19 cellular contexts compared by ENCODE assay signal in the genomic region with DNA sequence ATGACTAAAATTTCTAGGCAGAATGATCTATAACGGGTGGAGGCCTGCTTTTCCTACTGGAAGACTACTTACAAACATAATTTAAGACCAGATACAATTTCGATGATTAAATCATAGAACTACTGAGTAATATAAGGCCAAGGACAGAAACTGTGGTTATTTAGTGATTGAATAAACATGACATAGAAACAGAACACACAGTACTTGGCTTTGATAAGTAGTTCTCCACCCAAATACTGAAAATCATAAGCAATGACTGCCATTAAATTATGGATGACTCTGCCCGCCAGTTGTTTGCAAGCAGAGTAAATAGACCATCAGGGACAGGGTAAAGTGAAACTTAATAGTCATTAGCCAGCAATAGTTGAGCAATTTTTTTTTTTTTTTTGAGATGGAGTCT. TPM values are rescaled to one million over a fixed set of nuclear protein-coding genes. Genes with fewer than 3 reads are reported as not detected.
DNase-seq lines count a peak whose midpoint lies in the region; ATAC-seq and TF ChIP-seq lines count a peak whose summit lies in the region.
"Had no signal": no experiment of that assay in that cellular context is flagged by ENCODE, and none has a peak within 500 bp of the region (broad histone marks: within the 10 kb centered on the region; RNA-seq: fewer than 3 reads in every experiment).

No MANE protein-coding gene starts in this region.

- H3K4me3 ChIP-seq in right atrium auricular region, result no peak overlapping the region
- H3K4me3 ChIP-seq in lung, result no peak overlapping the region
- H3K4me3 ChIP-seq in uterus, result no peak overlapping the region
- H3K4me3 ChIP-seq in effector memory CD4-positive, alpha-beta T cell (ENCODE audit: insufficient read depth, low read depth, low read length, poor library complexity, severe bottlenecking), result no peak overlapping the region
- H3K4me3 ChIP-seq: thoracic aorta had no signal

- no peaks in the 10 kb centered on the region for H3K27me3 Mint-ChIP-seq in mesothelial cell of epicardium (ENCODE audit: low read depth)
- H3K27me3 Mint-ChIP-seq: activated CD4-positive, alpha-beta T cell treated with anti-CD3 and anti-CD28 coated beads, Interleukin-2, amount 10 ng/mL, durations not matched to agents 24 days and 14 days; IgD-negative memory B cell; natural killer cell treated with Interleukin-12 subunit alpha and Interleukin-12 subunit beta and Interleukin-15 and Interleukin-18, amount 100 ng/mL, for 72 hours had no signal

- no peaks in the 10 kb centered on the region for H3K9me3 Mint-ChIP-seq in mesothelial cell of epicardium
- H3K9me3 Mint-ChIP-seq: activated CD4-positive, alpha-beta T cell treated with anti-CD3 and anti-CD28 coated beads, Interleukin-2, amount 10 ng/mL, durations not matched to agents 24 days and 14 days; activated T-helper 2 cell treated with anti-CD3 and anti-CD28 coated beads, Interferon-gamma antibody, Interleukin-2, Interleukin-4, amounts not matched to agents 10 μg/mL and 5 μg/mL and 100 μg/mL, durations not matched to agents 14 hours and 24 hours and 36 hours; IgD-negative memory B cell; natural killer cell treated with Interleukin-12 subunit alpha and Interleukin-12 subunit beta and Interleukin-15 and Interleukin-18, amount 100 ng/mL, for 72 hours had no signal

- no peak overlapping the region for H3K27ac Mint-ChIP-seq in mesothelial cell of epicardium
- H3K27ac Mint-ChIP-seq: activated CD4-positive, alpha-beta T cell treated with anti-CD3 and anti-CD28 coated beads, Interleukin-2, amount 10 ng/mL, durations not matched to agents 24 days and 14 days; activated T-helper 2 cell treated with anti-CD3 and anti-CD28 coated beads, Interferon-gamma antibody, Interleukin-2, Interleukin-4, amounts not matched to agents 10 μg/mL and 5 μg/mL and 100 μg/mL, durations not matched to agents 14 hours and 24 hours and 36 hours; IgD-negative memory B cell; natural killer cell treated with Interleukin-12 subunit alpha and Interleukin-12 subunit beta and Interleukin-15 and Interleukin-18, amount 100 ng/mL, for 72 hours had no signal

- H3K36me3 Mint-ChIP-seq in mesothelial cell of epicardium, result no peaks in the 10 kb centered on the region
- H3K36me3 Mint-ChIP-seq: IgD-negative memory B cell; natural killer cell treated with Interleukin-12 subunit alpha and Interleukin-12 subunit beta and Interleukin-15 and Interleukin-18, amount 100 ng/mL, for 72 hours had no signal

- no peak for TF ChIP-seq POLR2A in uterus (IDR thresholded peaks at IDR 0.05)

- H3K9me3 ChIP-seq in right atrium auricular region (no peaks in the 10 kb centered on the region), lung (ENCODE audit: control insufficient read depth in 2 of 2, insufficient read depth in 1 of 2, low read length in 1 of 2) (no peaks in the 10 kb centered on the region), uterus (no peaks in the 10 kb centered on the region)
- H3K9me3 ChIP-seq in effector memory CD4-positive, alpha-beta T cell (ENCODE audit: control insufficient read depth, low read length), result no peaks in the 10 kb centered on the region
- H3K9me3 ChIP-seq: thoracic aorta had no signal

- TF ChIP-seq CTCF in right atrium auricular region (IDR thresholded peaks at IDR 0.05) (no peak), lung (IDR thresholded peaks at IDR 0.05; ENCODE audit: control extremely low read depth, extremely low read depth) (no peak), uterus (IDR thresholded peaks at IDR 0.05) (no peak), mesothelial cell of epicardium (IDR thresholded peaks at IDR 0.05; ENCODE audit: unreplicated experiment) (no peak)

- no peak overlapping the region for H3K4me3 Mint-ChIP-seq in mesothelial cell of epicardium
- H3K4me3 Mint-ChIP-seq: activated CD4-positive, alpha-beta T cell treated with anti-CD3 and anti-CD28 coated beads, Interleukin-2, amount 10 ng/mL, durations not matched to agents 24 days and 14 days; IgD-negative memory B cell; natural killer cell treated with Interleukin-12 subunit alpha and Interleukin-12 subunit beta and Interleukin-15 and Interleukin-18, amount 100 ng/mL, for 72 hours had no signal

- H3K4me1 ChIP-seq in right atrium auricular region, result no peaks in the 10 kb centered on the region
- no peaks in the 10 kb centered on the region for H3K4me1 ChIP-seq in lung (ENCODE audit: control insufficient read depth in 2 of 2, insufficient read depth in 2 of 2, low read length in 2 of 2)
- no peaks in the 10 kb centered on the region for H3K4me1 ChIP-seq in uterus
- H3K4me1 ChIP-seq in effector memory CD4-positive, alpha-beta T cell (ENCODE audit: control insufficient read depth, insufficient read depth, low read length, poor library complexity, severe bottlenecking), result no peaks in the 10 kb centered on the region

- WGBS in lung, 2 donors, result 73 to 85% methylated on average over 3 of the region's 3 CpGs

- ATAC-seq in Right ventricle myocardium inferior, result peak; percentile 44
- peak; percentile 16 for ATAC-seq in esophagus mucosa
- peak; percentile 47 for ATAC-seq in lung (ENCODE audit: insufficient read depth, low FRiP score)

- H3K27me3 ChIP-seq in right atrium auricular region, result no peaks in the 10 kb centered on the region
- no peaks in the 10 kb centered on the region for H3K27me3 ChIP-seq in lung (ENCODE audit: control insufficient read depth, insufficient read depth)
- no peaks in the 10 kb centered on the region for H3K27me3 ChIP-seq in uterus
- H3K27me3 ChIP-seq in effector memory CD4-positive, alpha-beta T cell (replicated peaks; ENCODE audit: control insufficient read depth, insufficient read depth, low read length, poor library complexity, severe bottlenecking), result no peaks in the 10 kb centered on the region

- H3K4me1 Mint-ChIP-seq in mesothelial cell of epicardium, result no peaks in the 10 kb centered on the region

- H3K27ac ChIP-seq in right atrium auricular region (peak overlapping the region in 1 of 2 donors; percentile 61), lung (ENCODE audit: low read depth in 1 of 2, low read length in 1 of 2) (no peak overlapping the region), uterus (no peak overlapping the region)
- H3K27ac ChIP-seq in effector memory CD4-positive, alpha-beta T cell (ENCODE audit: insufficient read depth, low read length, poor library complexity, severe bottlenecking), result no peak overlapping the region
- H3K27ac ChIP-seq: thoracic aorta had no signal

- DNase-seq in Right ventricle myocardium inferior (ENCODE audit: missing footprints), result no peak
- DNase-seq in right atrium auricular region (ENCODE audit: low spot score), result no peak
- no peak for DNase-seq in lung (ENCODE audit: low spot score)
- DNase-seq in uterus, result peak; percentile 22 to 42
- no peak for DNase-seq in effector memory CD4-positive, alpha-beta T cell
- no peak for DNase-seq in amniotic stem cell (lab: John Stamatoyannopoulos, UW)
- no peak for DNase-seq in mesothelial cell of epicardium (ENCODE audit: low spot score in 2 of 2, unreplicated experiment in 2 of 2)
- DNase-seq: ACHN; activated CD4-positive, alpha-beta T cell treated with anti-CD3 and anti-CD28 coated beads, Interleukin-2, amount 10 ng/mL, durations not matched to agents 24 days and 14 days; Calu3; effector CD8-positive, alpha-beta T cell; kidney glomerular epithelial cell; NCI-H146; NCI-H748 treated with DMSO at 0.1 percent for 48 hours had no signal

- no peaks in the 10 kb centered on the region for H3K36me3 ChIP-seq in right atrium auricular region
- no peaks in the 10 kb centered on the region for H3K36me3 ChIP-seq in lung (ENCODE audit: control insufficient read depth in 2 of 2, insufficient read depth in 2 of 2, low read length in 2 of 2)
- no peaks in the 10 kb centered on the region for H3K36me3 ChIP-seq in uterus
- no peaks in the 10 kb centered on the region for H3K36me3 ChIP-seq in effector memory CD4-positive, alpha-beta T cell (ENCODE audit: control insufficient read depth, insufficient read depth, low read length)
- H3K36me3 ChIP-seq: thoracic aorta had no signal

- intact Hi-C loops in Right ventricle myocardium inferior (cut with DNase I) (no loop called here), uterus (cut with DNase I; ENCODE audit: low total_unique reads) (no loop called here)

RNA-seq across cellular contexts. Expression of gene SMIM14, which starts 17.2 kb away (rescaled TPM):
- total RNA-seq in Right ventricle myocardium inferior, result 11.0 TPM
- 10 to 100 TPM; 15.2 to 16.6 TPM for total RNA-seq in right atrium auricular region
- total RNA-seq in esophagus mucosa, result 39.9 TPM
- 10 to 100 TPM; 42.8 to 52.1 TPM for total RNA-seq in lung
- 10 to 100 TPM; 23.4 to 24.6 TPM for polyA plus RNA-seq in lung
- total RNA-seq in uterus, result 10 to 100 TPM; 21.3 to 53.2 (median 35.3) TPM
- total RNA-seq in mesothelial cell of epicardium, result 13.7 to 16.7 TPM (median 15.9 TPM) in 3 replicates

RNA-seq across cellular contexts. Expression of gene UBE2K, which starts 42.1 kb away (rescaled TPM):
- total RNA-seq in Right ventricle myocardium inferior (56.6 TPM), right atrium auricular region (10 to 100 TPM; 16.7 to 23.8 TPM), esophagus mucosa (81.1 TPM), lung (10 to 100 TPM; 35.2 to 54.6 TPM), uterus (100 to 1,000 TPM in 1 of 4 donors, 10 to 100 TPM in 3; 38.8 to 142 (median 61.5) TPM), mesothelial cell of epicardium (68.1 to 68.7 TPM (median 68.5 TPM) in 3 replicates)
- polyA plus RNA-seq in lung, result 10 to 100 TPM; 32.1 to 34.8 TPM

Comparison
In these comparisons a context has a peak if more than half of its experiments do, and no peak if none do; other contexts are left out.
1. DNase-seq: peak in uterus (2 of 2); none in Right ventricle myocardium inferior (single experiment), right atrium auricular region (single experiment), lung (single experiment), effector memory CD4-positive, alpha-beta T cell (0 of 3), amniotic stem cell (single experiment) and mesothelial cell of epicardium (0 of 2).
2. Peak in every context shown above with its lines, with median percentiles within 50 percentile points of each other: ATAC-seq.